In genomic region chr10:3987142-3987974, GRCh38 we compare ENCODE assay signal across 20 cellular contexts.
DNase-seq lines count a peak whose midpoint lies in the region; ATAC-seq and TF ChIP-seq lines count a peak whose summit lies in the region.
"Had no signal": no experiment of that assay in that cellular context is flagged by ENCODE, and none has a peak within 500 bp of the region (broad histone marks: within the 10 kb centered on the region; RNA-seq: fewer than 3 reads in every experiment).

No MANE protein-coding gene starts in this region.

- no peak for TF ChIP-seq CTCF in left lung (IDR thresholded peaks at IDR 0.05)

- DNase-seq in AG20443 (ENCODE audit: low spot score) (peak; percentile 48), HT-29 (ENCODE audit: low spot score) (peak; percentile 60), amniotic epithelial cell (ENCODE audit: low read depth) (peak; percentile 29), left lung (no peak), D341Med (ENCODE audit: low spot score) (no peak), NCI-H146 treated with DMSO at 0.1 percent for 48 hours (lab: John Stamatoyannopoulos, UW; ENCODE audit: unreplicated experiment) (no peak), NOMO-1 treated with DMSO at 0.1 percent for 48 hours (lab: John Stamatoyannopoulos, UW; ENCODE audit: unreplicated experiment) (no peak)
- DNase-seq in activated naive CD4-positive, alpha-beta T cell treated with anti-CD3 and anti-CD28 coated beads, Interleukin-2, amount 50 U/mL, for 72 hours (ENCODE audit: low spot score in 2 of 2) = no peak
- DNase-seq: activated B cell treated with CpG ODN at 0.5 μM for 24 hours; effector memory CD8-positive, alpha-beta T cell; foreskin melanocyte; GF-D8; GOT3; NCI-H1436; NCI-H774; nucleus accumbens; sigmoid colon; stimulated activated CD4-positive, alpha-beta T cell treated with anti-CD3 and anti-CD28 coated beads, Interleukin-2, amount 100 ng/mL, for 48 hours; T-cell had no signal

- no peak overlapping the region for H3K4me3 ChIP-seq in left lung
- H3K4me3 ChIP-seq: sigmoid colon had no signal

- no peak overlapping the region for H3K27ac Mint-ChIP-seq in activated naive CD4-positive, alpha-beta T cell treated with anti-CD3 and anti-CD28 coated beads, Interleukin-2, amount 50 U/mL, for 72 hours
- H3K27ac Mint-ChIP-seq: activated B cell treated with CpG ODN at 0.5 μM for 24 hours, T-cell had no signal

- no peaks in the 10 kb centered on the region for H3K36me3 ChIP-seq in left lung
- H3K36me3 ChIP-seq: sigmoid colon had no signal

- no peaks in the 10 kb centered on the region for H3K27me3 ChIP-seq in left lung
- H3K27me3 ChIP-seq: sigmoid colon had no signal

- H3K27ac ChIP-seq in left lung = no peak overlapping the region
- H3K27ac ChIP-seq: KMS-11, sigmoid colon had no signal

- H3K9me3 Mint-ChIP-seq in activated naive CD4-positive, alpha-beta T cell treated with anti-CD3 and anti-CD28 coated beads, Interleukin-2, amount 50 U/mL, for 72 hours = peaks cover 4% of the 10 kb centered on the region in 2 donors
- H3K9me3 Mint-ChIP-seq: effector memory CD8-positive, alpha-beta T cell had no signal

- intact Hi-C loops in left lung (cut with DNase I) = no loop called here

- peaks cover 0 to 4% of the 10 kb centered on the region in 2 donors for H3K9me3 ChIP-seq in left lung

- H3K36me3 Mint-ChIP-seq in activated naive CD4-positive, alpha-beta T cell treated with anti-CD3 and anti-CD28 coated beads, Interleukin-2, amount 50 U/mL, for 72 hours = peaks cover 5 to 17% of the 10 kb centered on the region in 2 donors

- H3K4me1 ChIP-seq in left lung = no peaks in the 10 kb centered on the region
- H3K4me1 ChIP-seq: sigmoid colon had no signal

- peak; percentile 33 for ATAC-seq in left lung
- ATAC-seq in activated naive CD4-positive, alpha-beta T cell treated with anti-CD3 and anti-CD28 coated beads, Interleukin-2, amount 50 U/mL, for 72 hours = no peak
- ATAC-seq: effector memory CD8-positive, alpha-beta T cell; T-cell had no signal

Comparison
In these comparisons a context has a peak if more than half of its experiments do, and no peak if none do; other contexts are left out.
1. DNase-seq: peak in AG20443 (single experiment), HT-29 (single experiment) and amniotic epithelial cell (single experiment); none in left lung (0 of 2), activated naive CD4-positive, alpha-beta T cell treated with anti-CD3 and anti-CD28 coated beads, Interleukin-2, amount 50 U/mL, for 72 hours (0 of 2), D341Med (single experiment), NCI-H146 treated with DMSO at 0.1 percent for 48 hours (single experiment) and NOMO-1 treated with DMSO at 0.1 percent for 48 hours (single experiment).